ENCODE assay signal across 29 cellular contexts in genomic region chr7:78066599-78066998, GRCh38.
"Had no signal": no experiment of that assay in that cellular context is flagged by ENCODE, and none has a peak within 500 bp of the region (broad histone marks: within the 10 kb centered on the region; RNA-seq: fewer than 3 reads in every experiment).

No MANE protein-coding gene starts in this region.

- H3K4me3 ChIP-seq: dorsolateral prefrontal cortex, gastroesophageal sphincter, heart left ventricle, hepatocyte, lung, mucosa of descending colon, prostate gland, right atrium auricular region, smooth muscle cell, thoracic aorta, tibial nerve, upper lobe of left lung had no signal

- H3K79me2 ChIP-seq: hepatocyte had no signal

- H3K4me1 ChIP-seq: gastroesophageal sphincter, heart left ventricle, prostate gland, right atrium auricular region, tibial nerve, upper lobe of left lung had no signal

- H3K27ac ChIP-seq: dorsolateral prefrontal cortex, epithelial cell of prostate, gastroesophageal sphincter, heart left ventricle, hepatocyte, prostate gland, right atrium auricular region, thoracic aorta, tibial nerve, upper lobe of left lung had no signal

- H3K4me2 ChIP-seq: hepatocyte, smooth muscle cell had no signal

- H3K27me3 ChIP-seq: dorsolateral prefrontal cortex, gastroesophageal sphincter, heart left ventricle, hepatocyte, right atrium auricular region, tibial nerve, upper lobe of left lung had no signal

- H3K36me3 ChIP-seq: gastroesophageal sphincter, heart left ventricle, prostate gland, right atrium auricular region, thoracic aorta, upper lobe of left lung had no signal

- ATAC-seq: esophagus mucosa; gastroesophageal sphincter; heart left ventricle; left lobe of liver; mucosa of descending colon; natural killer cell treated with Interleukin-12 subunit alpha and Interleukin-12 subunit beta and Interleukin-15 and Interleukin-18, amount 100 ng/mL, for 72 hours; sciatic nerve; stimulated activated effector memory CD8-positive, alpha-beta T cell treated with anti-CD3 and anti-CD28 coated beads, Interleukin-12 subunit alpha, Interleukin-12 subunit beta, amount 100 ng/mL, for 72 hours had no signal

- H3K9me3 ChIP-seq: gastroesophageal sphincter, heart left ventricle, mucosa of descending colon, prostate gland, right atrium auricular region, thoracic aorta, tibial nerve, upper lobe of left lung had no signal

- DNase-seq: cortex of kidney; dorsolateral prefrontal cortex; effector CD4-positive, alpha-beta T cell; foreskin fibroblast; heart left ventricle; kidney; mucosa of descending colon; naive B cell; nucleus accumbens; stimulated activated CD4-positive, alpha-beta T cell treated with anti-CD3 and anti-CD28 coated beads, Interleukin-12 subunit alpha, Interleukin-12 subunit beta, amount 100 ng/mL, for 4 hours; stimulated activated CD4-positive, alpha-beta T cell treated with anti-CD3 and anti-CD28 coated beads, Interleukin-1b, Interleukin-23, amount 100 ng/mL, for 48 hours; stimulated activated CD4-positive, alpha-beta T cell treated with anti-CD3 and anti-CD28 coated beads, Interleukin-4, amount 100 ng/mL, for 1 hour; stimulated activated naive CD4-positive, alpha-beta T cell treated with Interleukin-2 at 50 U/mL for 16 hours; substantia nigra; upper lobe of left lung had no signal
